8 cellular contexts compared by ENCODE assay signal in genomic region chr6:26056583-26057350, GRCh38. TPM values are rescaled to one million over a fixed set of nuclear protein-coding genes. Genes with fewer than 3 reads are reported as not detected.
A peak's percentile ranks its signal among the peaks of the same experiment; 100 is the strongest.
DNase-seq lines count a peak whose midpoint lies in the region; ATAC-seq, FAIRE-seq and TF ChIP-seq lines count a peak whose summit lies in the region.

No MANE protein-coding gene starts in this region.

- TF ChIP-seq POLR2A in body of pancreas (IDR thresholded peaks at IDR 0.05) = no peak

- H3K9ac ChIP-seq in NT2/D1 (ENCODE audit: insufficient read length, low read depth) = peak overlapping the region; percentile 10

- H3K4me1 ChIP-seq in NT2/D1 (ENCODE audit: insufficient read depth, insufficient read length) (no peaks in the 10 kb centered on the region), body of pancreas (peaks cover 8% of the 10 kb centered on the region)

- FAIRE-seq in D721Med (lab: Jason Lieb, UNC) = no peak

- 1% methylated on average over 14 of the region's 14 CpGs for WGBS in body of pancreas, 2 donors

- ATAC-seq in body of pancreas = peak; percentile 24

- H3K27me3 ChIP-seq in NT2/D1 (ENCODE audit: insufficient read depth, insufficient read length) = no peaks in the 10 kb centered on the region
- H3K27me3 ChIP-seq in body of pancreas = no peaks in the 10 kb centered on the region

- H3K9me3 ChIP-seq in NT2/D1 (ENCODE audit: insufficient read depth, low read length) (no peaks in the 10 kb centered on the region), body of pancreas (no peaks in the 10 kb centered on the region)

- TF ChIP-seq CTCF in body of pancreas (IDR thresholded peaks at IDR 0.05) = no peak
- TF ChIP-seq CTCF in D721Med (IDR thresholded peaks at IDR 0.05; ENCODE audit: insufficient read depth, missing control alignments) = no peak

- intact Hi-C loops in body of pancreas (cut with DNase I) = no loop called here

- H3K36me3 ChIP-seq in NT2/D1 (ENCODE audit: insufficient read depth, insufficient read length, low read length) (no peaks in the 10 kb centered on the region), body of pancreas (replicated peaks in 1 of 2; ENCODE audit: insufficient read depth in 1 of 2, low read depth in 2 of 2) (no peaks in the 10 kb centered on the region)

- DNase-seq in AG20443 (ENCODE audit: low spot score) = peak; percentile 52
- peak; percentile 33 for DNase-seq in GM03348 (ENCODE audit: low spot score)
- no peak for DNase-seq in NT2/D1 (ENCODE audit: low read depth, low spot score)
- DNase-seq in body of pancreas = peak; percentile 30 to 38 (median 32)
- peak; percentile 67 for DNase-seq in islet precursor cell
- peak; percentile 47 for DNase-seq in stimulated activated CD8-positive, alpha-beta memory T cell treated with anti-CD3 and anti-CD28 coated beads, Interleukin-4, amount 100 ng/mL, for 48 hours
- DNase-seq in epidermal melanocyte (ENCODE audit: insufficient read length, low spot score) = no peak
- no peak for DNase-seq in D721Med (ENCODE audit: insufficient read length, low spot score)

- H3K4me3 ChIP-seq in NT2/D1 (ENCODE audit: insufficient read length, low read depth) (peak overlapping the region; percentile 71), body of pancreas (peak overlapping the region in 1 of 2 donors; percentile 14)

- H3K27ac ChIP-seq in body of pancreas = peak overlapping the region; percentile 84 to 96 (median 95)

RNA-seq across cellular contexts. Expression of gene HFE, which starts 30.5 kb away (rescaled TPM):
- 1 to 10 TPM; 2.0 to 5.4 TPM for total RNA-seq in body of pancreas

Comparison
In these comparisons a context has a peak if more than half of its experiments do, and no peak if none do; other contexts are left out.
1. DNase-seq: peak in AG20443 (single experiment), GM03348 (single experiment), body of pancreas (4 of 4), islet precursor cell (single experiment) and stimulated activated CD8-positive, alpha-beta memory T cell treated with anti-CD3 and anti-CD28 coated beads, Interleukin-4, amount 100 ng/mL, for 48 hours (single experiment); none in NT2/D1 (single experiment), epidermal melanocyte (single experiment) and D721Med (single experiment).